ENCODE assay signal across 12 cellular contexts in the genomic region with DNA sequence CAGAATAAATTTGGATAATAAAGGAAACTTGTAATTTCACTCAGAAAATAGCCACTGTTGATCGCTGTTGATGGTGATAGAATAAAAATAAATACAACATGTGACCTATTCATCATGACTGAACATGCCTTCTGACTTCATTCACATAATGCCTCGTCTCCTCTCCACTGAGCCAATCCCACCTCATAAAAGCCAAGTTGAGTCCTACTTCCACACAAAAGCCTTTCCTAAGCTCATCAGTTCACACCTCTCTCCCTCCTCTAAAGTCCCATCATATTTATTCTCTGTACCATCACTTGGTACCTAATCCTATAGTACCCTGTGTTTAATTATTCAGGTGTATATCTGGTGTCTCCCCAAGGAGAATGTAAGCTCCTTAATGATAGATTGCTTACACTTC. TPM values are rescaled to one million over a fixed set of nuclear protein-coding genes. Genes with fewer than 3 reads are reported as not detected.
"Had no signal": no experiment of that assay in that cellular context is flagged by ENCODE, and none has a peak within 500 bp of the region (broad histone marks: within the 10 kb centered on the region; RNA-seq: fewer than 3 reads in every experiment).

No MANE protein-coding gene starts in this region.

- FAIRE-seq: H1, H54, HTR-8/SVneo, K562 had no signal

- H3K4me3 ChIP-seq: GM23338, K562 had no signal

- H3K9me3 Mint-ChIP-seq: GM23338, H9, HFFc6 had no signal

- DNase-seq: H9, HCEC 1CT, HFFc6, IMR-90, Kasumi-1, KG1 had no signal

- H3K4me3 Mint-ChIP-seq: GM23338, H9, HFFc6 had no signal

- H3K4me2 ChIP-seq: GM23338 had no signal

- H3K4me1 Mint-ChIP-seq: GM23338 had no signal

- H3K27ac Mint-ChIP-seq: GM23338, HFFc6 had no signal

- ATAC-seq: GM23338, K562 had no signal

RNA-seq across cellular contexts. Expression of gene CXorf58, which starts 37.8 kb away (rescaled TPM):
- total RNA-seq: H1, H9, HFFc6, HT-29, IMR-90 had no signal
- polyA plus RNA-seq: GM23338, IMR-90 had no signal
